22 cellular contexts compared by ENCODE assay signal in the genomic region with DNA sequence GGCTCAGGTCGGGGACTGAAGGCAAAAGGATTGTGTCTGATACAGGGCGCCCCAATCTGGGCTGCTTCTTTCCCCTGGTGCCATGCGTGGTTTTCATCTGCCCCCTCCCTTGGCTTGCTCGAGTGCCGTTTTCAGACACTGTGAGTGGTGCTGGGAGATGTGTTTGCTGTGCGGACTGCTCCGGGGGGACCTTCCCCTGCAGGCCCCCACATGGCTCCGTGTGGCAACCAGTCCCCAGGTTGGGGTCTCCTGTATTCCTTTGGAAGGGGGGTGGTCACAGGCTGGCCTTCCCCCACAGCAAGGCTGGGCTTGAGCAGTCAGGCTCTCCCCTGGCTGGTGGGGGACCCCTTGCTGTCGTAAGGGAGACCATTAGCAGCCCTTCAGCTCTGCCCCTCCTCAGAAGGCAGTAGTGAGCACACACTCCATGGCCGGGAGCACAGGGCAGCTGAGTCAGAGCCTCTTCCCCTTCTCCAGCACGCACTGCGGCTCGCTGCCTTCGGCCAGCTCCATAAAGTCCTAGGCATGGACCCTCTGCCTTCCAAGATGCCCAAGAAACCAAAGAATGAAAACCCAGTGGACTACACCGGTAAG. TPM values are rescaled to one million over a fixed set of nuclear protein-coding genes. Genes with fewer than 3 reads are reported as not detected.
A peak's percentile ranks its signal among the peaks of the same experiment; 100 is the strongest.
DNase-seq lines count a peak whose midpoint lies in the region; ATAC-seq, FAIRE-seq and TF ChIP-seq lines count a peak whose summit lies in the region.
"Had no signal": no experiment of that assay in that cellular context is flagged by ENCODE, and none has a peak within 500 bp of the region (broad histone marks: within the 10 kb centered on the region; RNA-seq: fewer than 3 reads in every experiment).

No MANE protein-coding gene starts in this region.

- ATAC-seq in Right ventricle myocardium inferior (no peak), heart right ventricle (no peak), pancreas (no peak)
- ATAC-seq: PC-3 had no signal

- H3K4me3 ChIP-seq in heart right ventricle (no peak overlapping the region), astrocyte (ENCODE audit: insufficient read depth, low read depth, low read length) (no peak overlapping the region), pancreas (no peak overlapping the region)

- no peaks in the 10 kb centered on the region for H3K9me3 ChIP-seq in heart right ventricle
- no peaks in the 10 kb centered on the region for H3K9me3 ChIP-seq in astrocyte (ENCODE audit: insufficient read depth, low read depth, low read length)
- H3K9me3 ChIP-seq in pancreas = no peaks in the 10 kb centered on the region
- H3K9me3 ChIP-seq: Caco-2 had no signal

- H3K27me3 ChIP-seq in heart right ventricle (no peaks in the 10 kb centered on the region), astrocyte (ENCODE audit: insufficient read depth, low read length) (no peaks in the 10 kb centered on the region), pancreas (no peaks in the 10 kb centered on the region)

- no peak overlapping the region for H2AFZ ChIP-seq in astrocyte (ENCODE audit: low read depth, low read length)

- H4K20me1 ChIP-seq in astrocyte (ENCODE audit: insufficient read depth, low read length) = peaks cover 97% of the 10 kb centered on the region

- no peak overlapping the region for H3K27ac ChIP-seq in heart right ventricle
- H3K27ac ChIP-seq in astrocyte (ENCODE audit: low read depth, low read length) = no peak overlapping the region
- H3K27ac ChIP-seq in pancreas = no peak overlapping the region

- H3K9ac ChIP-seq in astrocyte (ENCODE audit: low read length) = no peak overlapping the region

- H3K9me3 Mint-ChIP-seq in astrocyte (ENCODE audit: unreplicated experiment) = no peaks in the 10 kb centered on the region
- no peaks in the 10 kb centered on the region for H3K9me3 Mint-ChIP-seq in endothelial cell (ENCODE audit: unreplicated experiment)
- H3K9me3 Mint-ChIP-seq: CD4-positive, CD25-positive, alpha-beta regulatory T cell had no signal

- H3K4me3 Mint-ChIP-seq in astrocyte (ENCODE audit: unreplicated experiment) = no peak overlapping the region
- H3K4me3 Mint-ChIP-seq in endothelial cell (ENCODE audit: unreplicated experiment) = peak overlapping the region; percentile 77
- H3K4me3 Mint-ChIP-seq: B cell; CD4-positive, CD25-positive, alpha-beta regulatory T cell had no signal

- TF ChIP-seq CTCF in heart right ventricle (IDR thresholded peaks at IDR 0.05) (no peak), astrocyte (IDR thresholded peaks at IDR 0.05; ENCODE audit: insufficient read depth, low read depth, low read length) (no peak), endothelial cell (IDR thresholded peaks at IDR 0.05; ENCODE audit: unreplicated experiment) (no peak), pancreas (IDR thresholded peaks at IDR 0.05) (no peak)

- peaks cover 15% of the 10 kb centered on the region for H3K36me3 Mint-ChIP-seq in astrocyte (ENCODE audit: low read depth, unreplicated experiment)
- peaks cover 48% of the 10 kb centered on the region for H3K36me3 Mint-ChIP-seq in endothelial cell (ENCODE audit: low read depth, unreplicated experiment)

- no peaks in the 10 kb centered on the region for H3K27me3 Mint-ChIP-seq in astrocyte (ENCODE audit: low read depth, unreplicated experiment)
- peaks cover 3% of the 10 kb centered on the region for H3K27me3 Mint-ChIP-seq in endothelial cell (ENCODE audit: unreplicated experiment)
- H3K27me3 Mint-ChIP-seq: B cell; CD4-positive, CD25-positive, alpha-beta regulatory T cell had no signal

- intact Hi-C loops in Right ventricle myocardium inferior (cut with DNase I) (no loop called here), heart right ventricle (cut with DNase I) (no loop called here), pancreas (cut with DNase I) (no loop called here)

- peak; percentile 5 for DNase-seq in Right ventricle myocardium inferior (ENCODE audit: missing footprints)
- no peak for DNase-seq in heart right ventricle
- no peak for DNase-seq in astrocyte (ENCODE audit: low read depth)
- DNase-seq in endothelial cell (ENCODE audit: low spot score) = no peak
- DNase-seq in pancreas = no peak
- no peak for DNase-seq in EL
- DNase-seq in NCI-H510A (lab: John Stamatoyannopoulos, UW) = no peak
- DNase-seq in amygdala (lab: John Stamatoyannopoulos, UW) = no peak
- DNase-seq: 8988T; Caco-2; CD4-positive, CD25-positive, alpha-beta regulatory T cell; DMS153; GF-D8; GOT3; NCI-H1417; NCI-H187; NCI-H2107; NCI-H2227 treated with DMSO at 0.1 percent for 48 hours; NCI-H526; PC-3; RPMI8226 had no signal

- H3K4me2 ChIP-seq in astrocyte (ENCODE audit: low read length) = no peak overlapping the region

- WGBS in heart right ventricle, 2 donors = 93% methylated on average over 15 of the region's 15 CpGs
- WGBS in pancreas, 2 donors = 91 to 94% methylated on average over 15 of the region's 15 CpGs

- H3K79me2 ChIP-seq in astrocyte (ENCODE audit: insufficient read depth, low read length) = peaks cover 81% of the 10 kb centered on the region

- H3K27ac Mint-ChIP-seq in astrocyte (ENCODE audit: unreplicated experiment) (peak overlapping the region; percentile 77), endothelial cell (ENCODE audit: unreplicated experiment) (no peak overlapping the region)
- H3K27ac Mint-ChIP-seq: CD4-positive, CD25-positive, alpha-beta regulatory T cell had no signal

- no peak for FAIRE-seq in astrocyte (lab: Jason Lieb, UNC)
- FAIRE-seq in pancreas (lab: Jason Lieb, UNC) = no peak

- H3K36me3 ChIP-seq in heart right ventricle (peaks cover 19 to 100% (median 84%) of the 10 kb centered on the region in 9 donors), astrocyte (ENCODE audit: insufficient read depth, low read length) (peaks cover 73% of the 10 kb centered on the region), pancreas (peaks cover 8 to 89% (median 69%) of the 10 kb centered on the region in 3 donors)

- H3K4me1 ChIP-seq in heart right ventricle (peaks cover 0 to 10% (median 2%) of the 10 kb centered on the region in 9 donors), astrocyte (ENCODE audit: insufficient read depth, low read length) (no peaks in the 10 kb centered on the region), pancreas (peaks cover 0 to 5% (median 0%) of the 10 kb centered on the region in 3 donors)
- H3K4me1 ChIP-seq: Caco-2 had no signal

- H3K4me1 Mint-ChIP-seq in astrocyte (ENCODE audit: low read depth, unreplicated experiment) = no peaks in the 10 kb centered on the region
- no peaks in the 10 kb centered on the region for H3K4me1 Mint-ChIP-seq in endothelial cell (ENCODE audit: unreplicated experiment)
- H3K4me1 Mint-ChIP-seq: B cell; CD4-positive, CD25-positive, alpha-beta regulatory T cell had no signal

RNA-seq across cellular contexts. Expression of a gene that starts 20.6 kb away (rescaled TPM):
- total RNA-seq in Right ventricle myocardium inferior (28.0 TPM), heart right ventricle (10 to 100 TPM; 24.3 to 33.1 (median 26.5) TPM), astrocyte (27.3 and 27.5 TPM in 2 replicates), endothelial cell (ENCODE audit: unreplicated experiment) (32.5 TPM), pancreas (10 to 100 TPM; 42.5 to 70.7 (median 56.6) TPM)
- polyA plus RNA-seq in heart right ventricle (10 to 100 TPM; 43.6 to 92.3 TPM), pancreas (100 to 1,000 TPM; 410 to 432 TPM)

RNA-seq across cellular contexts. Expression of a gene that starts 26.5 kb away (rescaled TPM):
- 101 TPM for total RNA-seq in Right ventricle myocardium inferior
- 100 to 1,000 TPM; 102 to 129 (median 112) TPM for total RNA-seq in heart right ventricle
- 10 to 100 TPM; 68.1 to 90.3 TPM for polyA plus RNA-seq in heart right ventricle
- 228 and 244 TPM in 2 replicates for total RNA-seq in astrocyte
- total RNA-seq in endothelial cell (ENCODE audit: unreplicated experiment) = 330 TPM
- 100 to 1,000 TPM in 4 of 6 donors, 10 to 100 TPM in 2; 70.5 to 126 (median 109) TPM for total RNA-seq in pancreas
- 100 to 1,000 TPM; 109 to 129 TPM for polyA plus RNA-seq in pancreas

RNA-seq across cellular contexts. Expression of a gene that starts 37.2 kb away (rescaled TPM):
- total RNA-seq in Right ventricle myocardium inferior (177 TPM), heart right ventricle (100 to 1,000 TPM; 118 to 206 (median 135) TPM), astrocyte (129 TPM in 2 replicates), endothelial cell (ENCODE audit: unreplicated experiment) (184 TPM), pancreas (10 to 100 TPM; 52.5 to 94.8 (median 87.9) TPM)
- polyA plus RNA-seq in heart right ventricle (100 to 1,000 TPM in 1 of 2 donors, 10 to 100 TPM in 1; 78.9 to 110 TPM), pancreas (100 to 1,000 TPM in 1 of 2 donors, 10 to 100 TPM in 1; 88.6 to 115 TPM)

RNA-seq across cellular contexts. Expression of a gene that starts 55.3 kb away (rescaled TPM):
- total RNA-seq in Right ventricle myocardium inferior = 71.4 TPM
- total RNA-seq in heart right ventricle = 100 to 1,000 TPM in 4 of 10 donors, 10 to 100 TPM in 6; 82.5 to 114 (median 96.7) TPM
- polyA plus RNA-seq in heart right ventricle = 10 to 100 TPM; 56.2 to 65.8 TPM
- total RNA-seq in astrocyte = 91.6 and 94.5 TPM in 2 replicates
- 272 TPM for total RNA-seq in endothelial cell (ENCODE audit: unreplicated experiment)
- total RNA-seq in pancreas = 10 to 100 TPM; 32.7 to 69.0 (median 48.4) TPM
- 10 to 100 TPM; 42.8 to 61.5 TPM for polyA plus RNA-seq in pancreas
